In the genomic region with DNA sequence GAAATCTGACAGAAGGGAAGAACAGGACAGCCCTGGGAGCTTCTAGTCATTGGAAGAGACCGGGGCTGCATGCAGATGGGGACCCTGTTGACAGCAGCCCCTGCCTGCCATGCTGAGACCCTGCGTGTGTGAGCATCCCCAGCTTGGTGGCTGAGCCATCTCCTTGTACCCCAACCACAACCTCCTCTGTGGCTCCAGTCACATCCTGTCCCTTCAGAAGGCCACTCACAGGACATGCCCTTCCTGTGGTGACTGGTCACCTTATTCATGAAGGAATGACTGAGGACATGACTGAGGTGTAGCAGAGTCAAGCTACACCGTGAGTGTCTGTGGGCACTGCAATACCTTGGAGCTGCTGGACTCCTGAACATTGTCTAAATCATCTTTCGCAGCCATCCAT, we compare ENCODE assay signal across 16 cellular contexts.
DNase-seq lines count a peak whose midpoint lies in the region; ATAC-seq and TF ChIP-seq lines count a peak whose summit lies in the region.
"Had no signal": no experiment of that assay in that cellular context is flagged by ENCODE, and none has a peak within 500 bp of the region (broad histone marks: within the 10 kb centered on the region; RNA-seq: fewer than 3 reads in every experiment).

No MANE protein-coding gene starts in this region.

- no peak for TF ChIP-seq CTCF in esophagus muscularis mucosa (IDR thresholded peaks at IDR 0.05)

- H3K27ac ChIP-seq in esophagus muscularis mucosa (replicated peaks in 1 of 4) (peak overlapping the region in 3 of 4 donors; percentile 46 to 84 (median 83)), trophoblast cell (ENCODE audit: low read depth, low read length) (no peak overlapping the region)

- H3K4me2 ChIP-seq in trophoblast cell (ENCODE audit: low read length): no peak overlapping the region

- H3K79me2 ChIP-seq in trophoblast cell (ENCODE audit: control insufficient read depth, insufficient read depth, low read length, poor library complexity): peaks cover 4% of the 10 kb centered on the region

- H3K9ac ChIP-seq in trophoblast cell (ENCODE audit: low read length): no peak overlapping the region

- H3K4me3 ChIP-seq in esophagus muscularis mucosa (no peak overlapping the region), trophoblast cell (ENCODE audit: low read depth, low read length) (no peak overlapping the region)
- H3K4me3 ChIP-seq: body of pancreas, pancreas, stomach had no signal

- H3K36me3 ChIP-seq in esophagus muscularis mucosa (no peaks in the 10 kb centered on the region), trophoblast cell (ENCODE audit: control insufficient read depth in 1 of 2, insufficient read depth in 2 of 2, low read length in 2 of 2) (no peaks in the 10 kb centered on the region)
- H3K36me3 ChIP-seq: pancreas, stomach had no signal

- no peaks in the 10 kb centered on the region for H3K9me3 Mint-ChIP-seq in activated naive CD4-positive, alpha-beta T cell treated with anti-CD3 and anti-CD28 coated beads, Interleukin-2, amount 50 U/mL, for 24 hours
- H3K9me3 Mint-ChIP-seq: activated CD4-positive, alpha-beta T cell treated with anti-CD3 and anti-CD28 coated beads, Interleukin-2, amount 10 ng/mL, durations not matched to agents 24 days and 14 days had no signal

- H3K4ac ChIP-seq in trophoblast cell (ENCODE audit: low read depth, low read length): peak overlapping the region; percentile 22

- H4K91ac ChIP-seq in trophoblast cell (ENCODE audit: low read depth, low read length): peak overlapping the region; percentile 99

- intact Hi-C loops in esophagus muscularis mucosa (cut with DNase I): no loop called here

- H3K79me1 ChIP-seq in trophoblast cell (ENCODE audit: low read length): peaks cover 26% of the 10 kb centered on the region

- peak overlapping the region; percentile 21 for H2AK5ac ChIP-seq in trophoblast cell (ENCODE audit: low read length)

- no peak overlapping the region for H2BK5ac ChIP-seq in trophoblast cell (ENCODE audit: low read depth, low read length, poor library complexity)

- ATAC-seq in HG03108 (IDR thresholded peaks at IDR 0.05; ENCODE audit: unreplicated experiment) (no peak), GM21529 (IDR thresholded peaks at IDR 0.05; ENCODE audit: unreplicated experiment) (no peak)
- ATAC-seq: body of pancreas had no signal

- no peaks in the 10 kb centered on the region for H3K27me3 Mint-ChIP-seq in activated naive CD4-positive, alpha-beta T cell treated with anti-CD3 and anti-CD28 coated beads, Interleukin-2, amount 50 U/mL, for 24 hours

- H2BK12ac ChIP-seq in trophoblast cell (ENCODE audit: low read length): peak overlapping the region; percentile 47

- peak overlapping the region; percentile 66 for H2AFZ ChIP-seq in trophoblast cell (ENCODE audit: insufficient read depth, low read length, poor library complexity)

- no peak overlapping the region for H3K18ac ChIP-seq in trophoblast cell (ENCODE audit: low read length)

- peak overlapping the region; percentile 2 for H4K8ac ChIP-seq in trophoblast cell (ENCODE audit: low read depth, low read length)

- H3K4me1 Mint-ChIP-seq in activated naive CD4-positive, alpha-beta T cell treated with anti-CD3 and anti-CD28 coated beads, Interleukin-2, amount 50 U/mL, for 24 hours: peaks cover 45% of the 10 kb centered on the region

- H4K12ac ChIP-seq in trophoblast cell (ENCODE audit: low read depth, low read length): no peak overlapping the region

- peak overlapping the region; percentile 15 for H3K14ac ChIP-seq in trophoblast cell (ENCODE audit: low read length)

- peak overlapping the region; percentile 55 for H3K27ac Mint-ChIP-seq in activated naive CD4-positive, alpha-beta T cell treated with anti-CD3 and anti-CD28 coated beads, Interleukin-2, amount 50 U/mL, for 24 hours
- H3K27ac Mint-ChIP-seq: activated CD4-positive, alpha-beta T cell treated with anti-CD3 and anti-CD28 coated beads, Interleukin-2, amount 10 ng/mL, durations not matched to agents 24 days and 14 days had no signal

- DNase-seq in activated naive CD4-positive, alpha-beta T cell (lab: John Stamatoyannopoulos, UW): no peak
- DNase-seq in SW480 (ENCODE audit: low spot score): peak; percentile 43
- no peak for DNase-seq in esophagus muscularis mucosa (ENCODE audit: extremely low spot score)
- no peak for DNase-seq in trophoblast cell
- no peak for DNase-seq in NK-92 (lab: John Stamatoyannopoulos, UW; ENCODE audit: unreplicated experiment)
- DNase-seq: activated CD4-positive, alpha-beta T cell treated with anti-CD3 and anti-CD28 coated beads, Interleukin-2, amount 10 ng/mL, durations not matched to agents 24 days and 14 days; body of pancreas; foreskin melanocyte; NCI-H2029; NCI-H526; pancreas; stomach; T-helper 9 cell had no signal

- H3K4me3 Mint-ChIP-seq in activated naive CD4-positive, alpha-beta T cell treated with anti-CD3 and anti-CD28 coated beads, Interleukin-2, amount 50 U/mL, for 24 hours: no peak overlapping the region
- H3K4me3 Mint-ChIP-seq: activated CD4-positive, alpha-beta T cell treated with anti-CD3 and anti-CD28 coated beads, Interleukin-2, amount 10 ng/mL, durations not matched to agents 24 days and 14 days had no signal

- H3K36me3 Mint-ChIP-seq in activated naive CD4-positive, alpha-beta T cell treated with anti-CD3 and anti-CD28 coated beads, Interleukin-2, amount 50 U/mL, for 24 hours: no peaks in the 10 kb centered on the region

- 89% methylated on average over 4 of the region's 4 CpGs for WGBS in esophagus muscularis mucosa
- WGBS in trophoblast cell (ENCODE audit: extremely low coverage, insufficient coverage, insufficient read length): no CpG with 5 or more reads among the region's 4 CpGs

- H3K9me3 ChIP-seq in esophagus muscularis mucosa (no peaks in the 10 kb centered on the region), trophoblast cell (ENCODE audit: insufficient read depth, low read depth, low read length) (no peaks in the 10 kb centered on the region)
- H3K9me3 ChIP-seq: body of pancreas, pancreas, stomach had no signal

- peaks cover 19 to 67% (median 55%) of the 10 kb centered on the region in 4 donors for H3K4me1 ChIP-seq in esophagus muscularis mucosa
- H3K4me1 ChIP-seq in trophoblast cell (ENCODE audit: control insufficient read depth in 1 of 2, insufficient read depth in 2 of 2, low read length in 2 of 2): peaks cover 15 to 17% of the 10 kb centered on the region in 2 experiments

- H2BK120ac ChIP-seq in trophoblast cell (ENCODE audit: insufficient read depth, low read length, poor library complexity): peak overlapping the region; percentile 1

- TF ChIP-seq POLR2A in esophagus muscularis mucosa (IDR thresholded peaks at IDR 0.05; ENCODE audit: low read depth): no peak

- no peak for TF ChIP-seq EP300 in esophagus muscularis mucosa (IDR thresholded peaks at IDR 0.05)

- H3K27me3 ChIP-seq in esophagus muscularis mucosa (no peaks in the 10 kb centered on the region), trophoblast cell (ENCODE audit: insufficient read depth, low read length) (no peaks in the 10 kb centered on the region)
- H3K27me3 ChIP-seq: body of pancreas, pancreas, stomach had no signal

- no peak overlapping the region for H3K23ac ChIP-seq in trophoblast cell (ENCODE audit: low read length)
